ENCODE assay signal across 11 cellular contexts in genomic region chr4:88791274-88791673, GRCh38.
DNase-seq lines count a peak whose midpoint lies in the region; ATAC-seq and TF ChIP-seq lines count a peak whose summit lies in the region.
"Had no signal": no experiment of that assay in that cellular context is flagged by ENCODE, and none has a peak within 500 bp of the region (broad histone marks: within the 10 kb centered on the region; RNA-seq: fewer than 3 reads in every experiment).

No MANE protein-coding gene starts in this region.

- H2AFZ ChIP-seq in OCI-LY1 (ENCODE audit: low read length), result no peak overlapping the region

- no peak overlapping the region for H3K4me3 ChIP-seq in OCI-LY1 (ENCODE audit: low read depth, low read length, poor library complexity, severe bottlenecking)
- H3K4me3 ChIP-seq in dorsolateral prefrontal cortex, result no peak overlapping the region
- H3K4me3 ChIP-seq in gastrocnemius medialis, result no peak overlapping the region

- H3K9ac ChIP-seq in OCI-LY1 (ENCODE audit: low read length), result no peak overlapping the region

- H3K9me3 ChIP-seq in OCI-LY1 (ENCODE audit: low read length), result no peaks in the 10 kb centered on the region
- no peaks in the 10 kb centered on the region for H3K9me3 ChIP-seq in gastrocnemius medialis

- H3K27me3 ChIP-seq in OCI-LY1 (ENCODE audit: insufficient read depth, low read length) (no peaks in the 10 kb centered on the region), dorsolateral prefrontal cortex (no peaks in the 10 kb centered on the region), gastrocnemius medialis (no peaks in the 10 kb centered on the region)

- H3K36me3 ChIP-seq in OCI-LY1 (ENCODE audit: insufficient read depth, low read length) (no peaks in the 10 kb centered on the region), gastrocnemius medialis (peaks cover 0 to 29% of the 10 kb centered on the region in 2 donors)

- intact Hi-C loops in dorsolateral prefrontal cortex (cut with DNase I) (loop anchor here in 1 of 2 donors (2.0 kb wide), 1 partner anchor 84 kb away; no protein-coding TSS in a partner anchor), gastrocnemius medialis (cut with DNase I; ENCODE audit: low total_unique reads) (loop anchor here (1.0 to 10.0 kb wide), 2 partner anchors 85 to 176 kb away; no protein-coding TSS in a partner anchor)

- no peaks in the 10 kb centered on the region for H3K79me2 ChIP-seq in OCI-LY1 (ENCODE audit: insufficient read depth, low read length)

- TF ChIP-seq CTCF in OCI-LY1 (IDR thresholded peaks at IDR 0.05; ENCODE audit: low read length) (peak; percentile 45; the same call in 1 of the 2 replicates), dorsolateral prefrontal cortex (IDR thresholded peaks at IDR 0.05 in 54 of 56, conservative IDR thresholded peaks at IDR 0.05 in 2 of 56; ENCODE audit: low read depth in 1 of 56, partially characterized antibody in 56 of 56) (peak in 43 of 56 donors; percentile 10 to 52 (median 32)), gastrocnemius medialis (IDR thresholded peaks at IDR 0.05 in 4 of 5, conservative IDR thresholded peaks at IDR 0.05 in 1 of 5) (peak in 3 of 5 experiments; percentile 22 to 45 (median 34))

- no peaks in the 10 kb centered on the region for H4K20me1 ChIP-seq in OCI-LY1 (ENCODE audit: insufficient read depth, low read length)

- H3F3A ChIP-seq in OCI-LY1 (ENCODE audit: insufficient read depth, low read length), result no peaks in the 10 kb centered on the region

- in situ Hi-C loops in gastrocnemius medialis (cut with MboI; ENCODE audit: low sequenced_read_pairs in 4 of 4), result no loop called here

- no peak overlapping the region for H3K4me2 ChIP-seq in OCI-LY1 (ENCODE audit: low read length)

- H3K27ac ChIP-seq in OCI-LY1 (ENCODE audit: low read depth, low read length, poor library complexity, severe bottlenecking) (no peak overlapping the region), dorsolateral prefrontal cortex (peak overlapping the region in 40 of 59 donors; percentile 3 to 86 (median 72)), gastrocnemius medialis (no peak overlapping the region)

- H3K4me1 ChIP-seq in OCI-LY1 (ENCODE audit: insufficient read depth, low read length, severe bottlenecking) (no peaks in the 10 kb centered on the region), gastrocnemius medialis (peaks cover 0 to 3% of the 10 kb centered on the region in 2 donors)

- DNase-seq in NOMO-1 treated with DMSO at 0.1 percent for 48 hours (lab: John Stamatoyannopoulos, UW; ENCODE audit: unreplicated experiment) (peak; percentile 8), NOMO-1 treated with dmso at 0.1 percent for 144 hours (lab: John Stamatoyannopoulos, UW; ENCODE audit: unreplicated experiment) (no peak), dorsolateral prefrontal cortex (no peak), gastrocnemius medialis (no peak), DMS153 (lab: John Stamatoyannopoulos, UW) (no peak)
- no peak for DNase-seq in central memory CD4-positive, alpha-beta T cell
- DNase-seq: activated naive CD8-positive, alpha-beta T cell treated with anti-CD3 and anti-CD28 coated beads, Interleukin-2, amount 50 U/mL, for 24 hours; CD4-positive, alpha-beta T cell; stimulated activated CD4-positive, alpha-beta T cell treated with anti-CD3 and anti-CD28 coated beads, Interleukin-4, amount 100 ng/mL, for 4 hours had no signal

- peak in 1 of 2 donors; percentile 75 for ATAC-seq in gastrocnemius medialis
- ATAC-seq in HG02970 (IDR thresholded peaks at IDR 0.05; ENCODE audit: low FRiP score, unreplicated experiment), result no peak
- ATAC-seq: activated naive CD8-positive, alpha-beta T cell treated with anti-CD3 and anti-CD28 coated beads, Interleukin-2, amount 50 U/mL, for 24 hours had no signal

- H3K9me2 ChIP-seq in OCI-LY1 (ENCODE audit: low read depth, low read length), result no peaks in the 10 kb centered on the region

- TF ChIP-seq POLR2A in gastrocnemius medialis (IDR thresholded peaks at IDR 0.05), result no peak

Comparison
In these comparisons a context has a peak if more than half of its experiments do, and no peak if none do; other contexts are left out.
1. H3K27ac ChIP-seq: peak in dorsolateral prefrontal cortex (40 of 59); none in OCI-LY1 (single experiment) and gastrocnemius medialis (0 of 4).
2. Peak in every context shown above with its lines, with median percentiles within 50 percentile points of each other: CTCF ChIP-seq.